ENCODE assay signal across 8 cellular contexts in genomic region chr21:20302084-20302483, GRCh38.
"Had no signal": no experiment of that assay in that cellular context is flagged by ENCODE, and none has a peak within 500 bp of the region (broad histone marks: within the 10 kb centered on the region; RNA-seq: fewer than 3 reads in every experiment).

No MANE protein-coding gene starts in this region.

- FAIRE-seq: G401.6, GM12878, GM12891, GM12892, GM18507, GM19239 had no signal

- DNase-seq: GDM1, GF-D8 had no signal

- ATAC-seq: GM12878 had no signal

- H3K4me3 ChIP-seq: GM12878 had no signal
